21 cellular contexts compared by ENCODE assay signal in the genomic region with DNA sequence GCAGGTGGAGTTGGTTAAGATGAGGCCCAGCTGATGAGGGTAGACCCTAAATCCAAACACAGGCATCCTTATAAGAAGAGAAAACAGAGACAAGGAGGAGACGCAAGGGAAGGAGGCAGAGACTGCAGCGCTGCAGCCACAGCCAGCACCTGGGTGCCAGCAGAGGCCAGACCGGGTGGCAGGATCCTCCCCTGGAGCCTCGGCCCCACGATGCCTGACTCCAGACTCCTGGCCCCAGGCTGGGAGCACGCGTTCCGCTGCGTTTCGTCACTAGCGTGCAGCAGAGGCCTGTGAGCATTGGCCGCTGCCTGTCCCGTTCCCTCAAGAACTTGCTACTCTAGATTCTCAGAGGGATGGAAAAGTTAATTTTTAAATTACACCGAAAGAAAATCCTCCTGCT.
"Had no signal": no experiment of that assay in that cellular context is flagged by ENCODE, and none has a peak within 500 bp of the region (broad histone marks: within the 10 kb centered on the region; RNA-seq: fewer than 3 reads in every experiment).

No MANE protein-coding gene starts in this region.

- ATAC-seq: foreskin keratinocyte; left colon; left ventricle myocardium superior; natural killer cell treated with Interleukin-12 subunit alpha and Interleukin-12 subunit beta and Interleukin-15 and Interleukin-18, amount 100 ng/mL, for 72 hours had no signal

- H3K27ac ChIP-seq: foreskin keratinocyte, neutrophil, psoas muscle, suprapubic skin, thyroid gland, upper lobe of left lung, vagina had no signal

- H3K4me3 ChIP-seq: lung, psoas muscle, suprapubic skin, thyroid gland, upper lobe of left lung, vagina had no signal

- H3K36me3 ChIP-seq: neutrophil, suprapubic skin, thyroid gland, upper lobe of left lung, vagina had no signal

- DNase-seq: dermis blood vessel endothelial cell; endodermal cell; erythroblast; foreskin keratinocyte; hippocampal formation; left colon; left ventricle myocardium superior; mesenchymal stem cell; small intestine; stimulated activated CD4-positive, alpha-beta T cell treated with anti-CD3 and anti-CD28 coated beads, Interleukin-12 subunit alpha, Interleukin-12 subunit beta, amount 100 ng/mL, for 4 hours; stimulated activated naive CD4-positive, alpha-beta T cell treated with Interleukin-2 at 50 U/mL for 16 hours; thyroid gland had no signal

- H3K4me1 ChIP-seq: psoas muscle had no signal

- H3K9me3 ChIP-seq: neutrophil, psoas muscle, suprapubic skin, thyroid gland, upper lobe of left lung, vagina had no signal

- H3K27me3 ChIP-seq: thyroid gland, vagina had no signal

- FAIRE-seq: colon, endothelial cell of umbilical vein, small intestine had no signal
